18 cellular contexts compared by ENCODE assay signal in genomic region chr6:154796484-154796883, GRCh38.
DNase-seq lines count a peak whose midpoint lies in the region; ATAC-seq, FAIRE-seq and TF ChIP-seq lines count a peak whose summit lies in the region.
"Had no signal": no experiment of that assay in that cellular context is flagged by ENCODE, and none has a peak within 500 bp of the region (broad histone marks: within the 10 kb centered on the region; RNA-seq: fewer than 3 reads in every experiment).

No MANE protein-coding gene starts in this region.

- H3K36me3 ChIP-seq in GM23338 (ENCODE audit: insufficient read depth), result peaks cover 11% of the 10 kb centered on the region; the same call in 1 of the 2 replicates
- H3K36me3 ChIP-seq in K562 (ENCODE audit: control insufficient read depth, insufficient read depth, low read length), result peaks cover 72% of the 10 kb centered on the region

- H3K4me1 ChIP-seq in GM23338 (ENCODE audit: insufficient read depth), result no peaks in the 10 kb centered on the region
- no peaks in the 10 kb centered on the region for H3K4me1 ChIP-seq in K562 (replicated peaks in 1 of 2; ENCODE audit: control insufficient read depth in 2 of 2, insufficient read depth in 2 of 2, low read length in 2 of 2)
- H3K4me1 ChIP-seq: BLaER1, HAP-1 had no signal

- BruUV-seq in K562 (replicated peaks; lab: Mats Ljungman, UMichigan), result no TSS peak

- WGBS in K562 (ENCODE audit: insufficient coverage, low coverage, missing lambda C conversion rate), result 86% methylated on average over 3 of the region's 3 CpGs

- DNase-seq in activated T-cell treated with anti-CD3 and anti-CD28 coated beads, Interleukin-2, amount 50 U/mL, for 24 hours, result no peak
- DNase-seq in activated T-cell treated with anti-CD3 and anti-CD28 coated beads, Interleukin-2, amount 50 U/mL, for 48 hours, result no peak
- DNase-seq in GM23338 (ENCODE audit: low spot score) (peak; percentile 14), K562 (ENCODE audit: extremely low read depth in 1 of 4, low spot score in 3 of 4) (no peak), natural killer cell (no peak), cerebellar cortex (ENCODE audit: low spot score) (no peak), left lobe of liver (ENCODE audit: low spot score) (no peak), NCI-H1092 (lab: John Stamatoyannopoulos, UW) (no peak)
- DNase-seq: DMS79 treated with DMSO at 0.1 percent for 48 hours, NCI-H1417, NCI-H1930, NCI-H2171, NCI-H446, NCI-H69 had no signal

- H3K4me2 ChIP-seq in GM23338 (no peak overlapping the region), K562 (ENCODE audit: insufficient read depth, low read length) (no peak overlapping the region)
- H3K4me2 ChIP-seq: BLaER1 had no signal

- POLR2A ChIA-PET in K562 (lab: Yijun Ruan, JAX), result no interaction called here

- H4K20me1 ChIP-seq in GM23338 (replicated peaks; ENCODE audit: insufficient read depth), result peaks cover 7% of the 10 kb centered on the region
- H4K20me1 ChIP-seq in K562 (replicated peaks; ENCODE audit: control insufficient read depth, insufficient read depth, low read length), result no peaks in the 10 kb centered on the region

- in situ Hi-C loops in K562 (cut with MboI), result no loop called here

- no peaks in the 10 kb centered on the region for H3K27me3 Mint-ChIP-seq in activated T-cell treated with anti-CD3 and anti-CD28 coated beads, Interleukin-2, amount 50 U/mL, for 24 hours
- peaks cover 4% of the 10 kb centered on the region for H3K27me3 Mint-ChIP-seq in GM23338 (ENCODE audit: insufficient read depth, low read depth, poor library complexity)
- H3K27me3 Mint-ChIP-seq in natural killer cell (ENCODE audit: low read depth in 2 of 2), result no peaks in the 10 kb centered on the region

- peaks cover 18% of the 10 kb centered on the region for H3K79me2 ChIP-seq in GM23338 (replicated peaks; ENCODE audit: insufficient read depth)
- H3K79me2 ChIP-seq in K562 (ENCODE audit: control insufficient read depth, insufficient read depth, low read length), result peaks cover 7% of the 10 kb centered on the region; the same call in 1 of the 3 replicates

- H3K9me3 Mint-ChIP-seq in activated T-cell treated with anti-CD3 and anti-CD28 coated beads, Interleukin-2, amount 50 U/mL, for 24 hours, result no peaks in the 10 kb centered on the region
- H3K9me3 Mint-ChIP-seq in GM23338 (no peaks in the 10 kb centered on the region), natural killer cell (no peaks in the 10 kb centered on the region)

- H3K27ac ChIP-seq in GM23338 (ENCODE audit: low read depth), result no peak overlapping the region; the same call in 1 of the 2 replicates
- no peak overlapping the region for H3K27ac ChIP-seq in K562 (ENCODE audit: extremely low read depth, low read depth, low read length)
- H3K27ac ChIP-seq: BLaER1, HL-60 had no signal

- TF ChIP-seq RAD21 in K562 (CRISPR knock-in tag; conservative IDR thresholded peaks at IDR 0.05 in 1 of 2, IDR thresholded peaks at IDR 0.05 in 1 of 2), result no peak

- H3K4me3 Mint-ChIP-seq in activated T-cell treated with anti-CD3 and anti-CD28 coated beads, Interleukin-2, amount 50 U/mL, for 24 hours, result no peak overlapping the region
- no peak overlapping the region for H3K4me3 Mint-ChIP-seq in GM23338
- H3K4me3 Mint-ChIP-seq in natural killer cell, result peak overlapping the region; percentile 26

- no peak for FAIRE-seq in K562 (lab: Jason Lieb, UNC)
- FAIRE-seq: HTR-8/SVneo had no signal

- no peaks in the 10 kb centered on the region for H3K9me2 ChIP-seq in GM23338 (ENCODE audit: insufficient read depth)

- H3K27ac Mint-ChIP-seq in activated T-cell treated with anti-CD3 and anti-CD28 coated beads, Interleukin-2, amount 50 U/mL, for 24 hours, result peak overlapping the region; percentile 66
- H3K27ac Mint-ChIP-seq in GM23338 (no peak overlapping the region), natural killer cell (peak overlapping the region; percentile 10 to 84)

- H3K9me3 ChIP-seq in K562 (replicated peaks; ENCODE audit: control insufficient read depth, insufficient read depth, low read depth, low read length), result no peaks in the 10 kb centered on the region
- H3K9me3 ChIP-seq: BLaER1, HAP-1 had no signal

- intact Hi-C loops in K562 (cut with micrococcal nuclease) (no loop called here), natural killer cell (cut with micrococcal nuclease) (no loop called here)

- TF ChIP-seq POLR2A in K562 (conservative IDR thresholded peaks at IDR 0.05), result no peak

- no peaks in the 10 kb centered on the region for H3K27me3 ChIP-seq in GM23338 (ENCODE audit: insufficient read depth)
- no peaks in the 10 kb centered on the region for H3K27me3 ChIP-seq in K562 (ENCODE audit: control insufficient read depth in 2 of 2, insufficient read depth in 2 of 2, low read length in 2 of 2)
- H3K27me3 ChIP-seq: BLaER1 had no signal

- H2AFZ ChIP-seq in GM23338 (no peak overlapping the region), K562 (ENCODE audit: low read depth, low read length) (no peak overlapping the region)

- H3K9ac ChIP-seq in K562 (ENCODE audit: insufficient read depth in 1 of 2, low read depth in 2 of 2, low read length in 2 of 2), result no peak overlapping the region
- H3K9ac ChIP-seq: BLaER1 had no signal

- no peak overlapping the region for H3K4me3 ChIP-seq in GM23338
- H3K4me3 ChIP-seq in K562, result no peak overlapping the region
- H3K4me3 ChIP-seq: BLaER1, HAP-1 had no signal

- TF ChIP-seq CTCF in GM23338 (conservative IDR thresholded peaks at IDR 0.05; ENCODE audit: low read depth in 2 of 2), result no peak
- no peak for TF ChIP-seq CTCF in K562 (IDR thresholded peaks at IDR 0.05 in 2 of 3, conservative IDR thresholded peaks at IDR 0.05 in 1 of 3; ENCODE audit: insufficient read depth in 2 of 3, low read depth in 1 of 3, low read length in 3 of 3)
- no peak for TF ChIP-seq CTCF in natural killer cell (IDR thresholded peaks at IDR 0.05)

- CTCF ChIA-PET in K562 (lab: Yijun Ruan, JAX; ENCODE audit: low intra/inter-chr PET ratio), result no interaction called here

- H3K4me1 Mint-ChIP-seq in activated T-cell treated with anti-CD3 and anti-CD28 coated beads, Interleukin-2, amount 50 U/mL, for 24 hours (ENCODE audit: low read depth), result peaks cover 34% of the 10 kb centered on the region
- H3K4me1 Mint-ChIP-seq in GM23338 (no peaks in the 10 kb centered on the region), natural killer cell (peaks cover 14 to 32% of the 10 kb centered on the region in 2 donors)

- no peak for TF ChIP-seq EP300 in K562 (IDR thresholded peaks at IDR 0.05; ENCODE audit: low read length)

- no peaks in the 10 kb centered on the region for H3K9me1 ChIP-seq in K562 (ENCODE audit: control insufficient read depth, insufficient read depth, low read length)

- no peak for ATAC-seq in GM23338
- peak; percentile 41; the same call in 2 of the 3 replicates for ATAC-seq in K562
- ATAC-seq in natural killer cell, result no peak
- ATAC-seq in left lobe of liver, result no peak

- H3K36me3 Mint-ChIP-seq in activated T-cell treated with anti-CD3 and anti-CD28 coated beads, Interleukin-2, amount 50 U/mL, for 24 hours (ENCODE audit: low read depth), result peaks cover 71% of the 10 kb centered on the region
- H3K36me3 Mint-ChIP-seq in GM23338 (ENCODE audit: low read depth) (peaks cover 47% of the 10 kb centered on the region; the same call in 2 of the 3 replicates), natural killer cell (peaks cover 6% of the 10 kb centered on the region)

- no peaks in the 10 kb centered on the region for H3F3A ChIP-seq in GM23338 (replicated peaks; ENCODE audit: low read depth)

TF ChIP-seq in K562, 482 proteins besides CTCF, POLR2A, EP300 and RAD21:
- no peak for TF ChIP-seq FOXM1 (IDR thresholded peaks at IDR 0.05; ENCODE audit: low read depth)
- no peak for TF ChIP-seq FOXM1 (CRISPR knock-in tag; IDR thresholded peaks at IDR 0.05; ENCODE audit: low read depth)
- TF ChIP-seq ZFP30 (CRISPR knock-in tag; IDR thresholded peaks at IDR 0.05; ENCODE audit: borderline replicate concordance), result no peak
- no peak for TF ChIP-seq MECOM (CRISPR knock-in tag; IDR thresholded peaks at IDR 0.05)
- TF ChIP-seq NCOR1 (IDR thresholded peaks at IDR 0.05), result no peak
- TF ChIP-seq, protein P1, sequence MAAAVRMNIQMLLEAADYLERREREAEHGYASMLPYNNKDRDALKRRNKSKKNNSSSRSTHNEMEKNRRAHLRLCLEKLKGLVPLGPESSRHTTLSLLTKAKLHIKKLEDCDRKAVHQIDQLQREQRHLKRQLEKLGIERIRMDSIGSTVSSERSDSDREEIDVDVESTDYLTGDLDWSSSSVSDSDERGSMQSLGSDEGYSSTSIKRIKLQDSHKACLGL (CRISPR knock-in tag; IDR thresholded peaks at IDR 0.05; ENCODE audit: borderline replicate concordance, poor library complexity, severe bottlenecking), result no peak
TF ChIP-seq in K562: peak in this region for 0.
